12 cellular contexts compared by ENCODE assay signal in the genomic region with DNA sequence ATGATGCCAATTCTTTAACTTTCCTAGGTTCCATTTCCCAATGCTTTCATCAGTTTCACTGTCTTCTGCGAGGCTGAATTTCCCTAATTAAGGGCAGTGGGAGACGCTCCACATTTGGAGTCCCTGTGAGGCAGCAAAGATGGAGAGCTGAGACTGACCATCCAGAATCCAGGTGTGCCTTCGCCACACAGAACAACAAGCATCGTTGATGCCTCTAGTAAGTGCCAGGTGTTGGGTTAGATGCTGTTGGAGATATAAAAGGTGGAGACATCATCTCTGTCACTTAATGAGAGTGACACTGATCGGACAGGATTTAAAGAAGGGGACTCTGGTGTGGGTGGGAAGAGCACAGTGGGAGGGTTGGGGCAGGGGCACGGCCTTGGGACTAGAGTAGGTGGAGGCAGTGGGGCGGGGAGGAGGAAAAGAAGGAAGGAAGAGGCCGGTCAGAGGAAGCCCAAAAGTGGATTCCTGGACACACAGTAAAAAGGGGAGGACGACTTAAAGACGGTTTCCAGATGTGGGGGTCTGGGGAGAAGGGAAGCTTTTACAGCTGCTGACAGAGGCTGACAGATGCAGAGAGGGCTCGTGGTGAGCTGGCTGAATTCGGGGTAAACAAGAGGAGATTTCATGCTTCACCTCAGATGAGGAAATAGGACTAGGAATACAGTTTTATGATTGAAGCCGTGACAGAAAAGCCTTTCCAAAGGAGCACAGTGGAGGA.
A peak's percentile ranks its signal among the peaks of the same experiment; 100 is the strongest.
DNase-seq lines count a peak whose midpoint lies in the region; ATAC-seq, FAIRE-seq and TF ChIP-seq lines count a peak whose summit lies in the region.
"Had no signal": no experiment of that assay in that cellular context is flagged by ENCODE, and none has a peak within 500 bp of the region (broad histone marks: within the 10 kb centered on the region; RNA-seq: fewer than 3 reads in every experiment).

No MANE protein-coding gene starts in this region.

- SMC1A ChIA-PET in GM12878 (lab: Charles Lee; ENCODE audit: uncharacterized antibody, unreplicated experiment): interaction anchor here (1.5 to 4.7 kb wide), 2 partner anchors 11 to 19 kb away, joined by 5 to 39 read pairs; no protein-coding TSS in a partner anchor

- BruUV-seq in GM12878 (replicated peaks; lab: Mats Ljungman, UMichigan): no TSS peak

- peak overlapping the region; percentile 53 for H3K4me2 ChIP-seq in GM12878 (ENCODE audit: control insufficient read depth, insufficient read depth)

- no peaks in the 10 kb centered on the region for H3K9me3 Mint-ChIP-seq in activated CD8-positive, alpha-beta memory T cell treated with anti-CD3 and anti-CD28 coated beads, Interleukin-2, amount 10 ng/mL, durations not matched to agents 7 days and 5 days (ENCODE audit: low read depth)
- H3K9me3 Mint-ChIP-seq in stimulated activated naive CD8-positive, alpha-beta T cell treated with anti-CD3 and anti-CD28 coated beads, Interleukin-15, amount 100 ng/mL, for 72 hours: no peaks in the 10 kb centered on the region
- no peaks in the 10 kb centered on the region for H3K9me3 Mint-ChIP-seq in chondrocyte (ENCODE audit: low read depth)
- H3K9me3 Mint-ChIP-seq: neural crest cell had no signal

- no peak for TF ChIP-seq EP300 in GM12878 (IDR thresholded peaks at IDR 0.05; ENCODE audit: borderline replicate concordance in 1 of 2, control insufficient read depth in 1 of 2, low read depth in 2 of 2, low read length in 2 of 2)

- H3K9me3 ChIP-seq in GM12878 (replicated peaks; ENCODE audit: control insufficient read depth, insufficient read depth, low read length): no peaks in the 10 kb centered on the region

- no peaks in the 10 kb centered on the region for H3K27me3 ChIP-seq in GM12878 (replicated peaks in 1 of 2; ENCODE audit: control insufficient read depth in 2 of 2, insufficient read depth in 2 of 2, low read length in 1 of 2)

- no peak overlapping the region for H2AFZ ChIP-seq in GM12878 (ENCODE audit: control insufficient read depth, low read depth, low read length)

- H4K20me1 ChIP-seq in GM12878 (ENCODE audit: control insufficient read depth, insufficient read depth): no peaks in the 10 kb centered on the region

- in situ Hi-C loops in GM12878 (cut with MboI): no loop called here

- H3K27ac ChIP-seq in GM12878 (ENCODE audit: control insufficient read depth, insufficient read depth): peak overlapping the region; percentile 53
- H3K27ac ChIP-seq: WERI-Rb-1 had no signal

- no peak for TF ChIP-seq RAD21 in GM12878 (IDR thresholded peaks at IDR 0.05; ENCODE audit: insufficient read depth, low read depth, low read length)

- H3K4me1 Mint-ChIP-seq in activated CD8-positive, alpha-beta memory T cell treated with anti-CD3 and anti-CD28 coated beads, Interleukin-2, amount 10 ng/mL, durations not matched to agents 7 days and 5 days: peaks cover 92% of the 10 kb centered on the region
- H3K4me1 Mint-ChIP-seq in stimulated activated naive CD8-positive, alpha-beta T cell treated with anti-CD3 and anti-CD28 coated beads, Interleukin-15, amount 100 ng/mL, for 72 hours: peaks cover 88% of the 10 kb centered on the region
- peaks cover 9% of the 10 kb centered on the region for H3K4me1 Mint-ChIP-seq in chondrocyte (ENCODE audit: low read depth)

- RAD21 ChIA-PET in GM12878 (lab: Charles Lee; ENCODE audit: unreplicated experiment): interaction anchor here (1.1 to 4.4 kb wide), 3 partner anchors 44 to 111 kb away, joined by 5 to 15 read pairs (median 5); no protein-coding TSS in a partner anchor

- peaks cover 84% of the 10 kb centered on the region for H3K79me2 ChIP-seq in GM12878 (ENCODE audit: control insufficient read depth, insufficient read depth, low read length)

- H3K36me3 ChIP-seq in GM12878 (ENCODE audit: control insufficient read depth in 2 of 2, insufficient read depth in 2 of 2, low read length in 1 of 2): peaks cover 3% of the 10 kb centered on the region in 2 experiments; a peak in 2 of 4 replicates
- H3K36me3 ChIP-seq: WERI-Rb-1 had no signal

- peaks cover 67% of the 10 kb centered on the region for H3K36me3 Mint-ChIP-seq in activated CD8-positive, alpha-beta memory T cell treated with anti-CD3 and anti-CD28 coated beads, Interleukin-2, amount 10 ng/mL, durations not matched to agents 7 days and 5 days
- no peaks in the 10 kb centered on the region for H3K36me3 Mint-ChIP-seq in chondrocyte (ENCODE audit: low read depth)

- peak overlapping the region; percentile 28; the same call in 1 of the 2 replicates for H3K4me3 ChIP-seq in GM12878

- H3K4me1 ChIP-seq in GM12878 (ENCODE audit: control insufficient read depth, insufficient read depth, low read length): peaks cover 56% of the 10 kb centered on the region

- H3K9ac ChIP-seq in GM12878 (ENCODE audit: control insufficient read depth, insufficient read depth, low read length): no peak overlapping the region

- H3K4me3 Mint-ChIP-seq in activated CD8-positive, alpha-beta memory T cell treated with anti-CD3 and anti-CD28 coated beads, Interleukin-2, amount 10 ng/mL, durations not matched to agents 7 days and 5 days: peak overlapping the region; percentile 85
- H3K4me3 Mint-ChIP-seq in stimulated activated naive CD8-positive, alpha-beta T cell treated with anti-CD3 and anti-CD28 coated beads, Interleukin-15, amount 100 ng/mL, for 72 hours: peak overlapping the region; percentile 74 to 87
- H3K4me3 Mint-ChIP-seq in chondrocyte (ENCODE audit: unreplicated experiment): no peak overlapping the region
- H3K4me3 Mint-ChIP-seq: neural crest cell had no signal

- no peaks in the 10 kb centered on the region for H3K27me3 Mint-ChIP-seq in activated CD8-positive, alpha-beta memory T cell treated with anti-CD3 and anti-CD28 coated beads, Interleukin-2, amount 10 ng/mL, durations not matched to agents 7 days and 5 days
- H3K27me3 Mint-ChIP-seq in stimulated activated naive CD8-positive, alpha-beta T cell treated with anti-CD3 and anti-CD28 coated beads, Interleukin-15, amount 100 ng/mL, for 72 hours: no peaks in the 10 kb centered on the region
- no peaks in the 10 kb centered on the region for H3K27me3 Mint-ChIP-seq in chondrocyte (ENCODE audit: low read depth)

- FAIRE-seq in GM12878 (lab: Jason Lieb, UNC): no peak
- FAIRE-seq: endothelial cell of umbilical vein had no signal

- DNase-seq in activated CD8-positive, alpha-beta memory T cell treated with anti-CD3 and anti-CD28 coated beads, Interleukin-2, amount 10 ng/mL, durations not matched to agents 7 days and 5 days: no peak
- DNase-seq in activated CD8-positive, alpha-beta memory T cell treated with anti-CD3 and anti-CD28 coated beads, Interleukin-2, amount 50 U/mL, for 48 hours: no peak
- DNase-seq in NAMALWA (ENCODE audit: low spot score) (peak; percentile 59), GM12878 (ENCODE audit: low read depth, low spot score) (no peak), chondrocyte (ENCODE audit: low spot score) (no peak), NCI-H2171 treated with DMSO at 0.1 percent for 48 hours (lab: John Stamatoyannopoulos, UW) (no peak)
- no peak for DNase-seq in stimulated activated naive CD8-positive, alpha-beta T cell treated with anti-CD3 and anti-CD28 coated beads, Interleukin-15, amount 100 ng/mL, for 72 hours
- DNase-seq: amygdala, WERI-Rb-1 had no signal

- CTCF ChIA-PET in activated CD8-positive, alpha-beta memory T cell treated with anti-CD3 and anti-CD28 coated beads, Interleukin-2, amount 10 ng/mL, durations not matched to agents 7 days and 5 days (lab: Charles Lee): interaction anchor here (0.6 to 10.6 kb wide), 8 partner anchors 8 to 115 kb away, joined by 3 to 83 read pairs (median 4); a partner anchor contains a TSS
- CTCF ChIA-PET in GM12878 (lab: Yijun Ruan, JAX): interaction anchor here (1.0 to 2.0 kb wide), 3 partner anchors 30 to 233 kb away, joined by 3 to 5 read pairs (median 3); no protein-coding TSS in a partner anchor

- ATAC-seq in activated CD8-positive, alpha-beta memory T cell treated with anti-CD3 and anti-CD28 coated beads, Interleukin-2, amount 10 ng/mL, durations not matched to agents 7 days and 5 days: peak; percentile 13
- peak; percentile 5; the same call in 2 of the 3 replicates for ATAC-seq in GM12878
- peak; percentile 28 for ATAC-seq in stimulated activated naive CD8-positive, alpha-beta T cell treated with anti-CD3 and anti-CD28 coated beads, Interleukin-15, amount 100 ng/mL, for 72 hours
- ATAC-seq in GM18873 (IDR thresholded peaks at IDR 0.05; ENCODE audit: low FRiP score, unreplicated experiment): no peak

- 32% methylated on average over 12 of the region's 13 CpGs for WGBS in GM12878 (ENCODE audit: insufficient coverage, insufficient replicate concordance, low lambda C conversion rate, missing lambda C conversion rate)

- no peak for TF ChIP-seq POLR2A in GM12878 (IDR thresholded peaks at IDR 0.05; ENCODE audit: low read depth, low read length)

- intact Hi-C loops in GM12878 (cut with micrococcal nuclease; ENCODE audit: unreplicated experiment): loop anchor here (5.0 kb wide), 1 partner anchor 44 kb away; no protein-coding TSS in a partner anchor

- no peak for TF ChIP-seq CTCF in GM12878 (IDR thresholded peaks at IDR 0.05 in 2 of 3, conservative IDR thresholded peaks at IDR 0.05 in 1 of 3; ENCODE audit: control insufficient read depth in 2 of 3, extremely low read depth in 1 of 3, insufficient read depth in 1 of 3, low read depth in 3 of 3, low read length in 3 of 3)
- no peak for TF ChIP-seq CTCF in chondrocyte (IDR thresholded peaks at IDR 0.05)

- POLR2A ChIA-PET in GM12878 (lab: Charles Lee): interaction anchor here (1.3 to 2.2 kb wide), 3 partner anchors 10 to 105 kb away, joined by 3 to 7 read pairs (median 3); no protein-coding TSS in a partner anchor

- H3K27ac Mint-ChIP-seq in activated CD8-positive, alpha-beta memory T cell treated with anti-CD3 and anti-CD28 coated beads, Interleukin-2, amount 10 ng/mL, durations not matched to agents 7 days and 5 days: peak overlapping the region; percentile 91
- H3K27ac Mint-ChIP-seq in stimulated activated naive CD8-positive, alpha-beta T cell treated with anti-CD3 and anti-CD28 coated beads, Interleukin-15, amount 100 ng/mL, for 72 hours: peak overlapping the region; percentile 80 to 91
- no peak overlapping the region for H3K27ac Mint-ChIP-seq in chondrocyte (ENCODE audit: unreplicated experiment)
